ENCODE assay signal across 36 cellular contexts in genomic region chr7:22935269-22935668, GRCh38.
DNase-seq lines count a peak whose midpoint lies in the region; ATAC-seq, FAIRE-seq and TF ChIP-seq lines count a peak whose summit lies in the region.
"Had no signal": no experiment of that assay in that cellular context is flagged by ENCODE, and none has a peak within 500 bp of the region (broad histone marks: within the 10 kb centered on the region; RNA-seq: fewer than 3 reads in every experiment).

No MANE protein-coding gene starts in this region.

- H3K79me1 ChIP-seq in mesendoderm (ENCODE audit: low read length): no peaks in the 10 kb centered on the region

- H3K36me3 Mint-ChIP-seq in astrocyte (ENCODE audit: low read depth, unreplicated experiment): no peaks in the 10 kb centered on the region
- H3K36me3 Mint-ChIP-seq in activated CD4-positive, alpha-beta T cell treated with anti-CD3 and anti-CD28 coated beads for 36 hours (ENCODE audit: low read depth): no peaks in the 10 kb centered on the region
- H3K36me3 Mint-ChIP-seq in natural killer cell treated with Interleukin-12 subunit alpha and Interleukin-12 subunit beta and Interleukin-15 and Interleukin-18, amount 100 ng/mL, for 72 hours: no peaks in the 10 kb centered on the region
- H3K36me3 Mint-ChIP-seq: activated naive CD4-positive, alpha-beta T cell treated with anti-CD3 and anti-CD28 coated beads, Interleukin-2, amount 50 U/mL, for 24 hours had no signal

- no peak overlapping the region for H2BK5ac ChIP-seq in mesendoderm (ENCODE audit: low read length)

- no peaks in the 10 kb centered on the region for H3K27me3 Mint-ChIP-seq in astrocyte (ENCODE audit: low read depth, unreplicated experiment)
- peaks cover 6% of the 10 kb centered on the region for H3K27me3 Mint-ChIP-seq in activated CD4-positive, alpha-beta T cell treated with anti-CD3 and anti-CD28 coated beads for 36 hours
- H3K27me3 Mint-ChIP-seq in natural killer cell treated with Interleukin-12 subunit alpha and Interleukin-12 subunit beta and Interleukin-15 and Interleukin-18, amount 100 ng/mL, for 72 hours: peaks cover 7 to 15% of the 10 kb centered on the region in 2 donors
- H3K27me3 Mint-ChIP-seq: activated T-helper 17 cell treated with anti-CD3 and anti-CD28 coated beads, Interleukin-2, amount 50 U/mL, for 72 hours; CD4-positive, alpha-beta T cell had no signal

- no peak overlapping the region for H2AK5ac ChIP-seq in mesendoderm (ENCODE audit: low read length)

- intact Hi-C loops in left cardiac atrium (cut with DNase I) (no loop called here), Right ventricle myocardium superior (cut with DNase I) (no loop called here)
- intact Hi-C loops in activated CD4-positive, alpha-beta T cell treated with anti-CD3 and anti-CD28 coated beads for 36 hours (cut with DNase I, micrococcal nuclease): no loop called here

- no peak for DNase-seq in left cardiac atrium
- DNase-seq in Right ventricle myocardium superior: no peak
- DNase-seq in astrocyte (ENCODE audit: low read depth): peak; percentile 4
- DNase-seq in mesendoderm: no peak
- no peak for DNase-seq in putamen (ENCODE audit: low spot score)
- no peak for DNase-seq in activated CD4-positive, alpha-beta T cell treated with anti-CD3 and anti-CD28 coated beads for 36 hours
- DNase-seq in suprapubic skin (ENCODE audit: low spot score in 2 of 2): no peak
- no peak for DNase-seq in natural killer cell treated with Interleukin-12 subunit alpha and Interleukin-12 subunit beta and Interleukin-15 and Interleukin-18, amount 100 ng/mL, for 72 hours (ENCODE audit: low spot score)
- DNase-seq: activated CD4-positive, alpha-beta memory T cell treated with anti-CD3 and anti-CD28 coated beads, Interleukin-2, amount 10 ng/mL, durations not matched to agents 7 days and 5 days; activated CD8-positive, alpha-beta memory T cell treated with anti-CD3 and anti-CD28 coated beads, Interleukin-2, amount 50 U/mL, for 4 hours; AML-193; anterior cingulate cortex; CD4-positive, alpha-beta T cell; colonic mucosa; effector CD8-positive, alpha-beta T cell; H7; KG1; lower lobe of right lung; mucosa of descending colon; NCI-H1417; NCI-H2081; NCI-H526; nephron progenitor cell; PC-3; stimulated activated CD4-positive, alpha-beta T cell treated with anti-CD3 and anti-CD28 coated beads, Interleukin-2, amount 100 ng/mL, for 24 hours; stimulated activated CD8-positive, alpha-beta memory T cell treated with anti-CD3 and anti-CD28 coated beads, Interleukin-4, amount 100 ng/mL, for 48 hours; T-helper 2 cell had no signal

- peaks cover 12% of the 10 kb centered on the region for H3K9me3 Mint-ChIP-seq in astrocyte (ENCODE audit: unreplicated experiment)
- peaks cover 2% of the 10 kb centered on the region for H3K9me3 Mint-ChIP-seq in activated CD4-positive, alpha-beta T cell treated with anti-CD3 and anti-CD28 coated beads for 36 hours (ENCODE audit: low read depth)
- H3K9me3 Mint-ChIP-seq in natural killer cell treated with Interleukin-12 subunit alpha and Interleukin-12 subunit beta and Interleukin-15 and Interleukin-18, amount 100 ng/mL, for 72 hours: no peaks in the 10 kb centered on the region
- H3K9me3 Mint-ChIP-seq: activated naive CD4-positive, alpha-beta T cell treated with anti-CD3 and anti-CD28 coated beads, Interleukin-2, amount 50 U/mL, for 24 hours; activated T-helper 17 cell treated with anti-CD3 and anti-CD28 coated beads, Interleukin-2, amount 50 U/mL, for 72 hours had no signal

- H3K4ac ChIP-seq in mesendoderm (ENCODE audit: low read depth, low read length): no peak overlapping the region

- H3K23ac ChIP-seq in mesendoderm (ENCODE audit: low read length): no peak overlapping the region

- H3K79me2 ChIP-seq in astrocyte (ENCODE audit: insufficient read depth, low read length) (no peaks in the 10 kb centered on the region), mesendoderm (ENCODE audit: control insufficient read depth, insufficient read depth, low read length) (no peaks in the 10 kb centered on the region)
- H3K79me2 ChIP-seq: parathyroid adenoma had no signal

- H3K18ac ChIP-seq in mesendoderm (ENCODE audit: low read length): peak overlapping the region; percentile 80

- TF ChIP-seq EP300 in suprapubic skin (IDR thresholded peaks at IDR 0.05): no peak

- no peak overlapping the region for H3K27ac Mint-ChIP-seq in astrocyte (ENCODE audit: unreplicated experiment)
- H3K27ac Mint-ChIP-seq in activated CD4-positive, alpha-beta T cell treated with anti-CD3 and anti-CD28 coated beads for 36 hours: no peak overlapping the region
- H3K27ac Mint-ChIP-seq in natural killer cell treated with Interleukin-12 subunit alpha and Interleukin-12 subunit beta and Interleukin-15 and Interleukin-18, amount 100 ng/mL, for 72 hours: no peak overlapping the region
- H3K27ac Mint-ChIP-seq: activated CD4-positive, alpha-beta memory T cell treated with anti-CD3 and anti-CD28 coated beads, Interleukin-2, amount 10 ng/mL, durations not matched to agents 7 days and 5 days; activated naive CD4-positive, alpha-beta T cell treated with anti-CD3 and anti-CD28 coated beads, Interleukin-2, amount 50 U/mL, for 24 hours; activated T-helper 17 cell treated with anti-CD3 and anti-CD28 coated beads, Interleukin-2, amount 50 U/mL, for 72 hours; CD4-positive, alpha-beta T cell; nephron progenitor cell; stimulated activated naive CD8-positive, alpha-beta T cell treated with anti-CD3 and anti-CD28 coated beads, Interleukin-15, Interleukin-2, amounts not matched to agents 100 ng/mL and 50 ng/mL, for 24 hours had no signal

- no peak overlapping the region for H3K4me3 Mint-ChIP-seq in astrocyte (ENCODE audit: unreplicated experiment)
- H3K4me3 Mint-ChIP-seq in activated CD4-positive, alpha-beta T cell treated with anti-CD3 and anti-CD28 coated beads for 36 hours: no peak overlapping the region
- H3K4me3 Mint-ChIP-seq in natural killer cell treated with Interleukin-12 subunit alpha and Interleukin-12 subunit beta and Interleukin-15 and Interleukin-18, amount 100 ng/mL, for 72 hours: no peak overlapping the region
- H3K4me3 Mint-ChIP-seq: activated CD4-positive, alpha-beta memory T cell treated with anti-CD3 and anti-CD28 coated beads, Interleukin-2, amount 10 ng/mL, durations not matched to agents 7 days and 5 days; activated naive CD4-positive, alpha-beta T cell treated with anti-CD3 and anti-CD28 coated beads, Interleukin-2, amount 50 U/mL, for 24 hours; activated T-helper 17 cell treated with anti-CD3 and anti-CD28 coated beads, Interleukin-2, amount 50 U/mL, for 72 hours; CD4-positive, alpha-beta T cell; nephron progenitor cell; stimulated activated naive CD8-positive, alpha-beta T cell treated with anti-CD3 and anti-CD28 coated beads, Interleukin-15, Interleukin-2, amounts not matched to agents 100 ng/mL and 50 ng/mL, for 24 hours had no signal

- H3K4me2 ChIP-seq in astrocyte (ENCODE audit: low read length) (no peak overlapping the region), mesendoderm (ENCODE audit: low read length) (no peak overlapping the region)

- H4K20me1 ChIP-seq in astrocyte (ENCODE audit: insufficient read depth, low read length): no peaks in the 10 kb centered on the region

- H3K36me3 ChIP-seq in astrocyte (ENCODE audit: insufficient read depth, low read length): no peaks in the 10 kb centered on the region
- no peaks in the 10 kb centered on the region for H3K36me3 ChIP-seq in mesendoderm (ENCODE audit: control insufficient read depth, insufficient read depth, low read length)
- H3K36me3 ChIP-seq in suprapubic skin: no peaks in the 10 kb centered on the region
- H3K36me3 ChIP-seq: colonic mucosa, lower lobe of right lung, right atrium auricular region had no signal

- H3K4me3 ChIP-seq in astrocyte (ENCODE audit: insufficient read depth, low read depth, low read length) (no peak overlapping the region), mesendoderm (ENCODE audit: low read length) (no peak overlapping the region), suprapubic skin (no peak overlapping the region)
- H3K4me3 ChIP-seq: colonic mucosa, lower lobe of right lung, mucosa of descending colon, right atrium auricular region had no signal

- H2BK15ac ChIP-seq in mesendoderm (replicated peaks; ENCODE audit: low read depth): no peak overlapping the region

- TF ChIP-seq CTCF in astrocyte (IDR thresholded peaks at IDR 0.05; ENCODE audit: insufficient read depth, low read depth, low read length) (no peak), suprapubic skin (IDR thresholded peaks at IDR 0.05) (no peak)

- CTCF ChIA-PET in activated CD4-positive, alpha-beta T cell treated with anti-CD3 and anti-CD28 coated beads for 36 hours (lab: Charles Lee): no interaction called here

- peak; percentile 23 to 40 for ATAC-seq in left cardiac atrium
- ATAC-seq in Right ventricle myocardium superior (ENCODE audit: poor library complexity): no peak
- ATAC-seq in activated CD4-positive, alpha-beta T cell treated with anti-CD3 and anti-CD28 coated beads for 36 hours: no peak
- ATAC-seq in natural killer cell treated with Interleukin-12 subunit alpha and Interleukin-12 subunit beta and Interleukin-15 and Interleukin-18, amount 100 ng/mL, for 72 hours: no peak
- ATAC-seq: activated CD4-positive, CD25-positive, alpha-beta regulatory T cell treated with anti-CD3 and anti-CD28 coated beads, Interleukin-2, amount 50 U/mL, for 24 hours; activated T-helper 17 cell treated with anti-CD3 and anti-CD28 coated beads, Interleukin-2, amount 50 U/mL, for 72 hours; lower lobe of right lung; mucosa of descending colon; PC-3 had no signal

- H2AFZ ChIP-seq in astrocyte (ENCODE audit: low read depth, low read length): no peak overlapping the region
- H2AFZ ChIP-seq: parathyroid adenoma had no signal

- H3K27me3 ChIP-seq in astrocyte (ENCODE audit: insufficient read depth, low read length) (no peaks in the 10 kb centered on the region), mesendoderm (ENCODE audit: insufficient read depth, low read length, poor library complexity) (no peaks in the 10 kb centered on the region), suprapubic skin (no peaks in the 10 kb centered on the region)
- H3K27me3 ChIP-seq: colonic mucosa, right atrium auricular region had no signal

- TF ChIP-seq POLR2A in suprapubic skin (IDR thresholded peaks at IDR 0.05): no peak

- H4K5ac ChIP-seq in mesendoderm (ENCODE audit: low read length): no peak overlapping the region

- no peak overlapping the region for H4K8ac ChIP-seq in mesendoderm (ENCODE audit: low read depth, low read length)

- H3K9ac ChIP-seq in astrocyte (ENCODE audit: low read length) (no peak overlapping the region), mesendoderm (ENCODE audit: low read length) (no peak overlapping the region)
- H3K9ac ChIP-seq: parathyroid adenoma had no signal

- H3K4me1 Mint-ChIP-seq in astrocyte (ENCODE audit: low read depth, unreplicated experiment): peaks cover 8% of the 10 kb centered on the region
- H3K4me1 Mint-ChIP-seq in activated CD4-positive, alpha-beta T cell treated with anti-CD3 and anti-CD28 coated beads for 36 hours: no peaks in the 10 kb centered on the region
- H3K4me1 Mint-ChIP-seq in natural killer cell treated with Interleukin-12 subunit alpha and Interleukin-12 subunit beta and Interleukin-15 and Interleukin-18, amount 100 ng/mL, for 72 hours (ENCODE audit: low read depth in 2 of 2): no peaks in the 10 kb centered on the region
- H3K4me1 Mint-ChIP-seq: activated CD4-positive, alpha-beta memory T cell treated with anti-CD3 and anti-CD28 coated beads, Interleukin-2, amount 10 ng/mL, durations not matched to agents 7 days and 5 days; activated naive CD4-positive, alpha-beta T cell treated with anti-CD3 and anti-CD28 coated beads, Interleukin-2, amount 50 U/mL, for 24 hours; activated T-helper 17 cell treated with anti-CD3 and anti-CD28 coated beads, Interleukin-2, amount 50 U/mL, for 72 hours had no signal

- H3K9me3 ChIP-seq in astrocyte (ENCODE audit: insufficient read depth, low read depth, low read length) (no peaks in the 10 kb centered on the region), suprapubic skin (no peaks in the 10 kb centered on the region)
- H3K9me3 ChIP-seq: colonic mucosa, lower lobe of right lung, mucosa of descending colon had no signal

- POLR2A ChIA-PET in activated CD4-positive, alpha-beta T cell treated with anti-CD3 and anti-CD28 coated beads for 36 hours (lab: Charles Lee): no interaction called here

- peaks cover 10% of the 10 kb centered on the region for H3K4me1 ChIP-seq in astrocyte (ENCODE audit: insufficient read depth, low read length)
- H3K4me1 ChIP-seq in mesendoderm (ENCODE audit: control insufficient read depth, low read depth, low read length): peaks cover 6% of the 10 kb centered on the region
- peaks cover 3% of the 10 kb centered on the region for H3K4me1 ChIP-seq in suprapubic skin
- H3K4me1 ChIP-seq: colonic mucosa, parathyroid adenoma had no signal

- no peak overlapping the region for H3K56ac ChIP-seq in mesendoderm (ENCODE audit: low read length)

- FAIRE-seq in astrocyte (lab: Jason Lieb, UNC): no peak
- FAIRE-seq: frontal cortex, GM12891, urothelium cell line had no signal

- no peak overlapping the region for H2BK120ac ChIP-seq in mesendoderm (ENCODE audit: low read depth, low read length)

- WGBS in mesendoderm (ENCODE audit: extremely low coverage, insufficient coverage, low lambda C conversion rate): no CpG with 5 or more reads among the region's 1 CpG
- 36% methylated on average over 1 of the region's 1 CpG for WGBS in suprapubic skin

- H3K27ac ChIP-seq in astrocyte (ENCODE audit: low read depth, low read length) (no peak overlapping the region), mesendoderm (ENCODE audit: low read depth, low read length) (no peak overlapping the region), suprapubic skin (no peak overlapping the region)
- H3K27ac ChIP-seq: colonic mucosa, parathyroid adenoma had no signal

Comparison
In these comparisons a context has a peak if more than half of its experiments do, and no peak if none do; other contexts are left out.
1. ATAC-seq: peak in left cardiac atrium (2 of 2); none in Right ventricle myocardium superior (single experiment), activated CD4-positive, alpha-beta T cell treated with anti-CD3 and anti-CD28 coated beads for 36 hours (single experiment) and natural killer cell treated with Interleukin-12 subunit alpha and Interleukin-12 subunit beta and Interleukin-15 and Interleukin-18, amount 100 ng/mL, for 72 hours (0 of 2).